In genomic region chr4:24657768-24658617, GRCh38 we compare ENCODE assay signal across 8 cellular contexts.
DNase-seq lines count a peak whose midpoint lies in the region; ATAC-seq, FAIRE-seq and TF ChIP-seq lines count a peak whose summit lies in the region.

No MANE protein-coding gene starts in this region.

- peak; percentile 9 for DNase-seq in activated CD4-positive, alpha-beta T cell treated with anti-CD3 and anti-CD28 coated beads for 48 hours
- DNase-seq in activated CD4-positive, alpha-beta T cell treated with anti-CD3 and anti-CD28 coated beads for 4 hours, result no peak
- DNase-seq in H54 (ENCODE audit: insufficient read length, low spot score) (peak; percentile 38), heart left ventricle (peak in 3 of 5 donors; percentile 23 to 49 (median 41))
- peak; percentile 53 for DNase-seq in Jurkat, Clone E6-1 (ENCODE audit: low read depth, low spot score)
- DNase-seq in T-helper 2 cell treated with Interferon-gamma antibody and Interleukin-4, amounts not matched to agents 5 μg/mL and 100 μg/mL, for 36 hours (ENCODE audit: low spot score), result peak; percentile 6
- DNase-seq in stimulated activated effector memory CD8-positive, alpha-beta T cell treated with anti-CD3 and anti-CD28 coated beads, Interleukin-12 subunit alpha, Interleukin-12 subunit beta, amount 100 ng/mL, for 72 hours (ENCODE audit: low spot score in 2 of 2), result no peak
- DNase-seq in effector memory CD8-positive, alpha-beta T cell, result no peak

- WGBS in heart left ventricle, 4 donors, result 69 to 73% (median 72%) methylated on average over 15 of the region's 15 CpGs

- peak in 3 of 4 donors; percentile 50 to 79 (median 69) for ATAC-seq in heart left ventricle
- peak; percentile 52 for ATAC-seq in stimulated activated effector memory CD8-positive, alpha-beta T cell treated with anti-CD3 and anti-CD28 coated beads, Interleukin-12 subunit alpha, Interleukin-12 subunit beta, amount 100 ng/mL, for 72 hours
- no peak for ATAC-seq in effector memory CD8-positive, alpha-beta T cell (replicated peaks)

- H3K27ac ChIP-seq in heart left ventricle, result no peak overlapping the region

- peaks cover 15% of the 10 kb centered on the region for H3K27me3 Mint-ChIP-seq in T-helper 2 cell treated with Interferon-gamma antibody and Interleukin-4, amounts not matched to agents 5 μg/mL and 100 μg/mL, for 36 hours (ENCODE audit: low read depth)
- peaks cover 27 to 32% of the 10 kb centered on the region in 2 donors for H3K27me3 Mint-ChIP-seq in effector memory CD8-positive, alpha-beta T cell

- FAIRE-seq in H54 (lab: Jason Lieb, UNC), result peak; percentile 60

- TF ChIP-seq POLR2A in H54 (IDR thresholded peaks at IDR 0.05; ENCODE audit: low read depth, low read length) (no peak), heart left ventricle (IDR thresholded peaks at IDR 0.05) (no peak)

- H3K4me3 Mint-ChIP-seq in T-helper 2 cell treated with Interferon-gamma antibody and Interleukin-4, amounts not matched to agents 5 μg/mL and 100 μg/mL, for 36 hours, result no peak overlapping the region
- H3K4me3 Mint-ChIP-seq in stimulated activated effector memory CD8-positive, alpha-beta T cell treated with anti-CD3 and anti-CD28 coated beads, Interleukin-12 subunit alpha, Interleukin-12 subunit beta, amount 100 ng/mL, for 72 hours, result no peak overlapping the region
- H3K4me3 Mint-ChIP-seq in effector memory CD8-positive, alpha-beta T cell, result no peak overlapping the region

- TF ChIP-seq CTCF in heart left ventricle (IDR thresholded peaks at IDR 0.05), result no peak

- H3K4me1 Mint-ChIP-seq in T-helper 2 cell treated with Interferon-gamma antibody and Interleukin-4, amounts not matched to agents 5 μg/mL and 100 μg/mL, for 36 hours (ENCODE audit: low read depth), result peaks cover 3% of the 10 kb centered on the region
- H3K4me1 Mint-ChIP-seq in stimulated activated effector memory CD8-positive, alpha-beta T cell treated with anti-CD3 and anti-CD28 coated beads, Interleukin-12 subunit alpha, Interleukin-12 subunit beta, amount 100 ng/mL, for 72 hours, result peaks cover 12% of the 10 kb centered on the region
- H3K4me1 Mint-ChIP-seq in effector memory CD8-positive, alpha-beta T cell (ENCODE audit: low read depth in 2 of 2), result peaks cover 0 to 2% of the 10 kb centered on the region in 2 donors

- peaks cover 0 to 5% (median 0%) of the 10 kb centered on the region in 12 donors for H3K4me1 ChIP-seq in heart left ventricle

- intact Hi-C loops in heart left ventricle (cut with DNase I), result loop anchor here in 1 of 10 donors (1.0 kb wide), 1 partner anchor 17 kb away; no protein-coding TSS in a partner anchor

- no peaks in the 10 kb centered on the region for H3K36me3 ChIP-seq in heart left ventricle

- no peak overlapping the region for H3K4me3 ChIP-seq in Jurkat, Clone E6-1 (ENCODE audit: low read length)
- H3K4me3 ChIP-seq in heart left ventricle, result no peak overlapping the region

- no peaks in the 10 kb centered on the region for H3K9me3 ChIP-seq in heart left ventricle

- H3K27ac Mint-ChIP-seq in T-helper 2 cell treated with Interferon-gamma antibody and Interleukin-4, amounts not matched to agents 5 μg/mL and 100 μg/mL, for 36 hours, result no peak overlapping the region
- no peak overlapping the region for H3K27ac Mint-ChIP-seq in stimulated activated effector memory CD8-positive, alpha-beta T cell treated with anti-CD3 and anti-CD28 coated beads, Interleukin-12 subunit alpha, Interleukin-12 subunit beta, amount 100 ng/mL, for 72 hours
- H3K27ac Mint-ChIP-seq in effector memory CD8-positive, alpha-beta T cell, result no peak overlapping the region

- H3K27me3 ChIP-seq in heart left ventricle, result no peaks in the 10 kb centered on the region

- no peaks in the 10 kb centered on the region for H3K9me3 Mint-ChIP-seq in T-helper 2 cell treated with Interferon-gamma antibody and Interleukin-4, amounts not matched to agents 5 μg/mL and 100 μg/mL, for 36 hours
- H3K9me3 Mint-ChIP-seq in stimulated activated effector memory CD8-positive, alpha-beta T cell treated with anti-CD3 and anti-CD28 coated beads, Interleukin-12 subunit alpha, Interleukin-12 subunit beta, amount 100 ng/mL, for 72 hours, result no peaks in the 10 kb centered on the region
- H3K9me3 Mint-ChIP-seq in effector memory CD8-positive, alpha-beta T cell, result no peaks in the 10 kb centered on the region

- H3K36me3 Mint-ChIP-seq in T-helper 2 cell treated with Interferon-gamma antibody and Interleukin-4, amounts not matched to agents 5 μg/mL and 100 μg/mL, for 36 hours (ENCODE audit: low read depth), result no peaks in the 10 kb centered on the region
- no peaks in the 10 kb centered on the region for H3K36me3 Mint-ChIP-seq in stimulated activated effector memory CD8-positive, alpha-beta T cell treated with anti-CD3 and anti-CD28 coated beads, Interleukin-12 subunit alpha, Interleukin-12 subunit beta, amount 100 ng/mL, for 72 hours
- H3K36me3 Mint-ChIP-seq in effector memory CD8-positive, alpha-beta T cell (ENCODE audit: insufficient read depth), result peaks cover 3% of the 10 kb centered on the region

Comparison
In these comparisons a context has a peak if more than half of its experiments do, and no peak if none do; other contexts are left out.
1. DNase-seq: peak in activated CD4-positive, alpha-beta T cell treated with anti-CD3 and anti-CD28 coated beads for 48 hours (single experiment), H54 (single experiment), Jurkat, Clone E6-1 (single experiment), T-helper 2 cell treated with Interferon-gamma antibody and Interleukin-4, amounts not matched to agents 5 μg/mL and 100 μg/mL, for 36 hours (single experiment) and heart left ventricle (3 of 5); none in activated CD4-positive, alpha-beta T cell treated with anti-CD3 and anti-CD28 coated beads for 4 hours (0 of 2), stimulated activated effector memory CD8-positive, alpha-beta T cell treated with anti-CD3 and anti-CD28 coated beads, Interleukin-12 subunit alpha, Interleukin-12 subunit beta, amount 100 ng/mL, for 72 hours (0 of 2) and effector memory CD8-positive, alpha-beta T cell (0 of 3).